ENCODE assay signal across 8 cellular contexts in genomic region chr2:235106874-235107639, GRCh38.
A peak's percentile ranks its signal among the peaks of the same experiment; 100 is the strongest.
DNase-seq lines count a peak whose midpoint lies in the region; ATAC-seq and TF ChIP-seq lines count a peak whose summit lies in the region.

No MANE protein-coding gene starts in this region.

- no peaks in the 10 kb centered on the region for H4K20me1 ChIP-seq in neural progenitor cell (ENCODE audit: low read depth)

- no peak overlapping the region for H3K9ac ChIP-seq in neural progenitor cell

- H3K27me3 ChIP-seq in SJCRH30 (no peaks in the 10 kb centered on the region), neural progenitor cell (no peaks in the 10 kb centered on the region)

- no peak overlapping the region for H2AFZ ChIP-seq in neural progenitor cell (replicated peaks)

- no peaks in the 10 kb centered on the region for H3K36me3 ChIP-seq in SJCRH30
- no peaks in the 10 kb centered on the region for H3K36me3 ChIP-seq in neural progenitor cell

- peaks cover 9% of the 10 kb centered on the region for H3K27me3 Mint-ChIP-seq in neural progenitor cell (ENCODE audit: insufficient read depth, low read depth)
- H3K27me3 Mint-ChIP-seq in activated T-cell treated with anti-CD3 and anti-CD28 coated beads, Interleukin-2, amount 50 U/mL, for 4 hours (ENCODE audit: low read depth): peaks cover 13% of the 10 kb centered on the region

- peaks cover 3% of the 10 kb centered on the region for H3F3A ChIP-seq in neural progenitor cell (ENCODE audit: low read depth)

- no peak overlapping the region for H3K4me2 ChIP-seq in neural progenitor cell

- H3K79me2 ChIP-seq in neural progenitor cell (ENCODE audit: low read depth): no peaks in the 10 kb centered on the region

- no peak for ATAC-seq in GM18520 (IDR thresholded peaks at IDR 0.05; ENCODE audit: unreplicated experiment)
- no peak for ATAC-seq in activated T-cell treated with anti-CD3 and anti-CD28 coated beads, Interleukin-2, amount 50 U/mL, for 4 hours

- H3K27ac ChIP-seq in SJCRH30 (no peak overlapping the region), neural progenitor cell (no peak overlapping the region)

- H3K4me1 Mint-ChIP-seq in neural progenitor cell: peaks cover 37% of the 10 kb centered on the region
- no peaks in the 10 kb centered on the region for H3K4me1 Mint-ChIP-seq in activated T-cell treated with anti-CD3 and anti-CD28 coated beads, Interleukin-2, amount 50 U/mL, for 4 hours (ENCODE audit: low read depth)

- H3K4me1 ChIP-seq in SJCRH30 (peaks cover 24% of the 10 kb centered on the region), neural progenitor cell (peaks cover 3% of the 10 kb centered on the region)

- H3K9me3 ChIP-seq in SJCRH30 (replicated peaks) (no peaks in the 10 kb centered on the region), neural progenitor cell (ENCODE audit: low read depth) (no peaks in the 10 kb centered on the region)

- TF ChIP-seq CTCF in LNCaP clone FGC (IDR thresholded peaks at IDR 0.05; ENCODE audit: control insufficient read depth, extremely low read depth, insufficient read depth) (peak; percentile 71), fibroblast of mammary gland (conservative IDR thresholded peaks at IDR 0.05; ENCODE audit: control insufficient read depth, insufficient read depth, low read depth, low read length) (peak; percentile 87), neural progenitor cell (IDR thresholded peaks at IDR 0.05) (peak; percentile 78)

- peak overlapping the region; percentile 62 for H3K27ac Mint-ChIP-seq in neural progenitor cell

- no peaks in the 10 kb centered on the region for H3K36me3 Mint-ChIP-seq in neural progenitor cell
- H3K36me3 Mint-ChIP-seq in activated T-cell treated with anti-CD3 and anti-CD28 coated beads, Interleukin-2, amount 50 U/mL, for 4 hours (ENCODE audit: insufficient read depth): no peaks in the 10 kb centered on the region

- peaks cover 5% of the 10 kb centered on the region for H3K9me3 Mint-ChIP-seq in neural progenitor cell
- no peaks in the 10 kb centered on the region for H3K9me3 Mint-ChIP-seq in activated T-cell treated with anti-CD3 and anti-CD28 coated beads, Interleukin-2, amount 50 U/mL, for 4 hours

- DNase-seq in NCI-H1436 (lab: John Stamatoyannopoulos, UW): peak; percentile 66
- no peak for DNase-seq in NCI-H1436 treated with DMSO at 0.1 percent for 48 hours (lab: John Stamatoyannopoulos, UW)
- no peak for DNase-seq in LNCaP clone FGC (ENCODE audit: low read depth)
- peak; percentile 68 to 87 for DNase-seq in SJCRH30
- peak; percentile 75 for DNase-seq in fibroblast of mammary gland (ENCODE audit: low read depth)
- peak; percentile 84 for DNase-seq in neural progenitor cell (ENCODE audit: low spot score)
- no peak for DNase-seq in activated T-cell treated with anti-CD3 and anti-CD28 coated beads, Interleukin-2, amount 50 U/mL, for 4 hours

- no peak overlapping the region for H3K4me3 Mint-ChIP-seq in neural progenitor cell
- H3K4me3 Mint-ChIP-seq in activated T-cell treated with anti-CD3 and anti-CD28 coated beads, Interleukin-2, amount 50 U/mL, for 4 hours: no peak overlapping the region

- no peak overlapping the region for H3K4me3 ChIP-seq in LNCaP clone FGC (ENCODE audit: low read depth, low read length)
- no peak overlapping the region for H3K4me3 ChIP-seq in SJCRH30
- H3K4me3 ChIP-seq in fibroblast of mammary gland (ENCODE audit: control insufficient read depth, low read depth, low read length): no peak overlapping the region
- H3K4me3 ChIP-seq in neural progenitor cell: no peak overlapping the region

Comparison
In these comparisons a context has a peak if more than half of its experiments do, and no peak if none do; other contexts are left out.
1. DNase-seq: peak in NCI-H1436 (single experiment), SJCRH30 (2 of 2), fibroblast of mammary gland (single experiment) and neural progenitor cell (single experiment); none in NCI-H1436 treated with DMSO at 0.1 percent for 48 hours (single experiment), LNCaP clone FGC (single experiment) and activated T-cell treated with anti-CD3 and anti-CD28 coated beads, Interleukin-2, amount 50 U/mL, for 4 hours (single experiment).
2. Peak in every context shown above with its lines, with median percentiles within 50 percentile points of each other: CTCF ChIP-seq.